1 cellular context compared by ENCODE assay signal in genomic region chr12:83808591-83808990, GRCh38.
TF ChIP-seq lines count a peak whose summit lies in the region.

No MANE protein-coding gene starts in this region.

TF ChIP-seq in A549, 52 proteins besides CTCF, POLR2A, EP300 and RAD21 (continued from another document):
- TF ChIP-seq CBX2 (IDR thresholded peaks at IDR 0.05; ENCODE audit: borderline replicate concordance, low read depth) (no peak), NPAS2 (CRISPR knock-in tag; IDR thresholded peaks at IDR 0.05; ENCODE audit: borderline replicate concordance) (no peak), NFE2L2 (conservative IDR thresholded peaks at IDR 0.05; ENCODE audit: low read length) (no peak), BCL3 (IDR thresholded peaks at IDR 0.05) (no peak), SMC3 (IDR thresholded peaks at IDR 0.05) (no peak), FOSL2 (IDR thresholded peaks at IDR 0.05) (no peak), FOSL2 (CRISPR knock-in tag; IDR thresholded peaks at IDR 0.05) (no peak)
